ENCODE assay signal across 22 cellular contexts in the genomic region with DNA sequence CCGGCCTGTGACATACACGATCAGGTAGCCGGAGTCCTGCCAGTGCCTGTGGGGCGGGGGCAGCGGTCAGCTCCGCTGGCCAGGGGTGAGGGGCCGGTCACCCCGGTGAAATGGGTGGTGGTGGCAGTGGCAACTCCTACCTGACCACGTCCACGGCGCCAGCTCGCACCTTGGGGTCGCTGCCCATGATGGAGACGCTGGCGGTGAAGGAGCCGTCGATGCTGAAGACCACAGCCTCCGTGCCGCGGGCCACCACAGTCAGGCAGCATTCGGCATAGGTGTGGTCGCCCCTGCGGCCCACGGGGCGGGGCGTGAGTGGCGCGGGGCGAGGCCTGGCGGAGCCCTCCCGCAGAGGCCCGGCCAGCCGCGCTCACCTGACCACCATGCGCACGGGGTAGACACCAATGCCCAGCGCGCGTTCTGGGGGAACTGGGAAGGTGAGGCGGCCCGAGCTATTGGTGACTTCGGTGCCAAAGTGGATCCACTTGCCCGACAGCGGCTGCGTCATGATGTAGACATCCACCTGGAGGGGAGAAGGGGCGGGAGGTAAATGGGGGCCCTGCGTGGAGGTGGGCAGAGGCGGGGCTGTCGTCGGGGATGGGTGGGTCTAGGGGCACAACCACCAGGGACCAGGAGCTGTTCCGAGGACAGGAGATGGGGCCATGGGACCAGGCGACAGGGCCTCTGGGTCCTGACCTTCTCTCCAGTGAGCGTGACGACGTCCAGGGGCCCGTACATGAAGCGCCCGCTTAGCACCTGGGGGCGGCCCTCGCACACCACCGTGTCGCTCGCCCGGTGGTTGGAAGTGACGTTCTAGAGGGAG. TPM values are rescaled to one million over a fixed set of nuclear protein-coding genes. Genes with fewer than 3 reads are reported as not detected.
"Had no signal": no experiment of that assay in that cellular context is flagged by ENCODE, and none has a peak within 500 bp of the region (broad histone marks: within the 10 kb centered on the region; RNA-seq: fewer than 3 reads in every experiment).

No MANE protein-coding gene starts in this region.

- H3K27me3 ChIP-seq: heart left ventricle, sigmoid colon, vagina had no signal

- H3K27ac ChIP-seq: coronary artery, heart left ventricle, sigmoid colon, thoracic aorta, vagina had no signal

- H3K4me1 ChIP-seq: sigmoid colon, vagina had no signal

- ATAC-seq: heart left ventricle, left colon, mucosa of descending colon had no signal

- H3K4me3 ChIP-seq: coronary artery, heart left ventricle, mucosa of descending colon, sigmoid colon, smooth muscle cell, thoracic aorta, vagina had no signal

- H3K9me3 ChIP-seq: heart left ventricle, mucosa of descending colon, sigmoid colon, thoracic aorta, vagina had no signal

- DNase-seq: activated CD4-positive, alpha-beta T cell treated with anti-CD3 and anti-CD28 coated beads for 4 hours; activated CD4-positive, CD25-positive, alpha-beta regulatory T cell; activated naive CD4-positive, alpha-beta T cell treated with anti-CD3 and anti-CD28 coated beads, Interleukin-2, amount 10 ng/mL, durations not matched to agents 7 days and 5 days; activated T-cell treated with anti-CD3 and anti-CD28 coated beads, Interleukin-2, amount 50 U/mL, for 1 hour; cerebellar nuclear complex; islet precursor cell; left colon; mesendoderm; nephron progenitor cell; nucleus accumbens; sigmoid colon had no signal

- H3K4me2 ChIP-seq: smooth muscle cell had no signal

RNA-seq across cellular contexts. Expression of gene CABP2, which starts 29.5 kb away (rescaled TPM):
- total RNA-seq: activated CD4-positive, alpha-beta memory T cell treated with anti-CD3 and anti-CD28 coated beads, Interleukin-2, amount 10 ng/mL, durations not matched to agents 7 days and 5 days; activated T-helper 2 cell treated with anti-CD3 and anti-CD28 coated beads, Interferon-gamma antibody, Interleukin-2, Interleukin-4, amounts not matched to agents 10 μg/mL and 5 μg/mL and 100 μg/mL, durations not matched to agents 14 hours and 24 hours and 36 hours; epithelial cell of proximal tubule; fibroblast of villous mesenchyme; heart left ventricle; left colon; lower leg skin; mucosa of descending colon; sigmoid colon; smooth muscle cell; thoracic aorta; vagina had no signal
- polyA plus RNA-seq: heart left ventricle, sigmoid colon, smooth muscle cell had no signal
